Comparison of ENCODE assay signal across 7 cellular contexts in genomic region chr5:157820593-157821252, GRCh38. TPM values are rescaled to one million over a fixed set of nuclear protein-coding genes. Genes with fewer than 3 reads are reported as not detected.
DNase-seq lines count a peak whose midpoint lies in the region; ATAC-seq and TF ChIP-seq lines count a peak whose summit lies in the region.

No MANE protein-coding gene starts in this region.

- 24% methylated on average over 6 of the region's 6 CpGs for whole genome bisulfite sequencing in prostate gland

- TF ChIP-seq POLR2A in prostate gland (IDR thresholded peaks at IDR 0.05): no peak

- H3K9me3 ChIP-seq in DND-41 (ENCODE audit: insufficient read depth, low read length, severe bottlenecking): no peaks in the 10 kb centered on the region
- no peaks in the 10 kb centered on the region; the same call in 1 of the 2 replicates for H3K9me3 ChIP-seq in SK-N-MC (ENCODE audit: low read depth, low read length)
- H3K9me3 ChIP-seq in prostate gland: no peaks in the 10 kb centered on the region

- peaks cover 7% of the 10 kb centered on the region; the same call in 1 of the 2 replicates for H3K4me1 ChIP-seq in DND-41 (ENCODE audit: insufficient read depth, low read length)
- H3K4me1 ChIP-seq in prostate gland (replicated peaks): no peaks in the 10 kb centered on the region

- H3K79me2 ChIP-seq in DND-41 (ENCODE audit: insufficient read depth, low read length): peaks cover 98% of the 10 kb centered on the region

- H3K4me3 ChIP-seq in DND-41 (ENCODE audit: low read depth in 1 of 2, low read length in 2 of 2) (no peak overlapping the region), SK-N-MC (peak overlapping the region; percentile 46), prostate gland (no peak overlapping the region)

- H3K36me3 ChIP-seq in DND-41 (ENCODE audit: insufficient read depth, low read length) (peaks cover 22% of the 10 kb centered on the region), SK-N-MC (ENCODE audit: insufficient read depth, low read length) (peaks cover 24% of the 10 kb centered on the region), prostate gland (no peaks in the 10 kb centered on the region)

- no peaks in the 10 kb centered on the region for H3K27me3 ChIP-seq in DND-41 (ENCODE audit: insufficient read depth, low read length, poor library complexity)
- H3K27me3 ChIP-seq in prostate gland (replicated peaks; ENCODE audit: insufficient read depth): no peaks in the 10 kb centered on the region

- no peak overlapping the region for H3K4me2 ChIP-seq in DND-41 (ENCODE audit: insufficient read depth, low read length)

- ATAC-seq in DND-41 (ENCODE audit: insufficient read depth, low read depth) (no peak), HG03139 (IDR thresholded peaks at IDR 0.05; ENCODE audit: unreplicated experiment) (no peak)

- no peak overlapping the region for H2AFZ ChIP-seq in DND-41 (ENCODE audit: low read depth, low read length)

- DNase-seq in DND-41: no peak
- DNase-seq in HT1080 (ENCODE audit: low read depth): peak; percentile 23
- DNase-seq in SK-N-MC (ENCODE audit: low read depth, low spot score): peak; percentile 84
- peak; percentile 80 for DNase-seq in fibroblast of peridontal ligament (ENCODE audit: extremely low read depth)
- DNase-seq in prostate gland (ENCODE audit: low spot score): peak; percentile 23
- DNase-seq in NCI-H187 (lab: John Stamatoyannopoulos, UW): no peak

- H4K20me1 ChIP-seq in DND-41 (ENCODE audit: insufficient read depth, low read length): peaks cover 49% of the 10 kb centered on the region; the same call in 1 of the 2 replicates

- H3K27ac ChIP-seq in DND-41 (ENCODE audit: low read length) (peak overlapping the region; percentile 13; the same call in 1 of the 2 replicates), SK-N-MC (peak overlapping the region; percentile 94), prostate gland (no peak overlapping the region)

- intact Hi-C loops in prostate gland (cut with DNase I): loop anchor here (2.0 to 10.0 kb wide), 4 partner anchors 37 to 1284 kb away; partner anchors contain the start of gene CLINT1

- no peak overlapping the region for H3K9ac ChIP-seq in DND-41 (ENCODE audit: low read depth, low read length)
- peak overlapping the region; percentile 58 for H3K9ac ChIP-seq in SK-N-MC (ENCODE audit: insufficient read length)

- TF ChIP-seq CTCF in DND-41 (IDR thresholded peaks at IDR 0.05; ENCODE audit: borderline replicate concordance, extremely low read depth, low read length, poor library complexity, severe bottlenecking): peak; percentile 43
- TF ChIP-seq CTCF in prostate gland (IDR thresholded peaks at IDR 0.05): peak in 3 of 4 experiments; percentile 32 to 59 (median 55)

RNA-seq across cellular contexts. Expression of gene CLINT1, which starts 38.2 kb away (rescaled TPM):
- total RNA-seq in HT1080 (2014; rRNA removed; shearing (Covaris generic)): 76.8 and 95.5 TPM in 2 replicates
- polyA plus RNA-seq in HT1080 (2015; cell fraction: cytosol; rRNA removed): 45.3 and 47.8 TPM in 2 replicates
- polyA plus RNA-seq in HT1080 (2015; cell fraction: nucleus; rRNA removed): 110 and 118 TPM in 2 replicates
- 10 to 100 TPM; 65.1 to 84.5 TPM for total RNA-seq in prostate gland

Comparison
In these comparisons a context has a peak if more than half of its experiments do, and no peak if none do; other contexts are left out.
1. DNase-seq: peak in HT1080 (single experiment), SK-N-MC (single experiment), fibroblast of peridontal ligament (single experiment) and prostate gland (single experiment); none in DND-41 (single experiment) and NCI-H187 (0 of 2).
2. H3K27ac ChIP-seq: peak in DND-41 (single experiment) and SK-N-MC (single experiment); none in prostate gland (0 of 2).